Comparison of ENCODE assay signal across 1 cellular context in genomic region chr9:8558176-8558575, GRCh38.
TF ChIP-seq lines count a peak whose summit lies in the region.

No MANE protein-coding gene starts in this region.

TF ChIP-seq in IMR-90, 13 proteins besides CTCF, POLR2A, EP300 and RAD21 (continued from another document):
- TF ChIP-seq, protein P1, sequence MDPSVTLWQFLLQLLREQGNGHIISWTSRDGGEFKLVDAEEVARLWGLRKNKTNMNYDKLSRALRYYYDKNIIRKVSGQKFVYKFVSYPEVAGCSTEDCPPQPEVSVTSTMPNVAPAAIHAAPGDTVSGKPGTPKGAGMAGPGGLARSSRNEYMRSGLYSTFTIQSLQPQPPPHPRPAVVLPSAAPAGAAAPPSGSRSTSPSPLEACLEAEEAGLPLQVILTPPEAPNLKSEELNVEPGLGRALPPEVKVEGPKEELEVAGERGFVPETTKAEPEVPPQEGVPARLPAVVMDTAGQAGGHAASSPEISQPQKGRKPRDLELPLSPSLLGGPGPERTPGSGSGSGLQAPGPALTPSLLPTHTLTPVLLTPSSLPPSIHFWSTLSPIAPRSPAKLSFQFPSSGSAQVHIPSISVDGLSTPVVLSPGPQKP (IDR thresholded peaks at IDR 0.05; ENCODE audit: borderline replicate concordance, low read depth, low read length), result no peak
- no peak for TF ChIP-seq SMC3 (IDR thresholded peaks at IDR 0.05; ENCODE audit: low read depth, low read length)
- TF ChIP-seq MXI1 (IDR thresholded peaks at IDR 0.05; ENCODE audit: borderline replicate concordance, low read depth, low read length), result no peak
- TF ChIP-seq FOS (IDR thresholded peaks at IDR 0.05; ENCODE audit: low read depth, low read length), result no peak
- TF ChIP-seq, protein P2, sequence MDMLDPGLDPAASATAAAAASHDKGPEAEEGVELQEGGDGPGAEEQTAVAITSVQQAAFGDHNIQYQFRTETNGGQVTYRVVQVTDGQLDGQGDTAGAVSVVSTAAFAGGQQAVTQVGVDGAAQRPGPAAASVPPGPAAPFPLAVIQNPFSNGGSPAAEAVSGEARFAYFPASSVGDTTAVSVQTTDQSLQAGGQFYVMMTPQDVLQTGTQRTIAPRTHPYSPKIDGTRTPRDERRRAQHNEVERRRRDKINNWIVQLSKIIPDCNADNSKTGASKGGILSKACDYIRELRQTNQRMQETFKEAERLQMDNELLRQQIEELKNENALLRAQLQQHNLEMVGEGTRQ (IDR thresholded peaks at IDR 0.05; ENCODE audit: low read depth, low read length), result no peak
- no peak for TF ChIP-seq RCOR1 (IDR thresholded peaks at IDR 0.05; ENCODE audit: insufficient replicate concordance, low read length)
- TF ChIP-seq BHLHE40 (IDR thresholded peaks at IDR 0.05; ENCODE audit: low read depth, low read length), result no peak
- TF ChIP-seq MAZ (IDR thresholded peaks at IDR 0.05; ENCODE audit: borderline replicate concordance, low read depth, low read length), result no peak
- TF ChIP-seq CHD1 (IDR thresholded peaks at IDR 0.05; ENCODE audit: low read depth, low read length), result no peak
- no peak for TF ChIP-seq CEBPB (IDR thresholded peaks at IDR 0.05; ENCODE audit: low read depth, low read length)
- TF ChIP-seq NFE2L2 (IDR thresholded peaks at IDR 0.05; ENCODE audit: low read depth, low read length), result no peak
- no peak for TF ChIP-seq RFX5 (IDR thresholded peaks at IDR 0.05; ENCODE audit: low read depth, low read length)
